ENCODE assay signal across 19 cellular contexts in the genomic region with DNA sequence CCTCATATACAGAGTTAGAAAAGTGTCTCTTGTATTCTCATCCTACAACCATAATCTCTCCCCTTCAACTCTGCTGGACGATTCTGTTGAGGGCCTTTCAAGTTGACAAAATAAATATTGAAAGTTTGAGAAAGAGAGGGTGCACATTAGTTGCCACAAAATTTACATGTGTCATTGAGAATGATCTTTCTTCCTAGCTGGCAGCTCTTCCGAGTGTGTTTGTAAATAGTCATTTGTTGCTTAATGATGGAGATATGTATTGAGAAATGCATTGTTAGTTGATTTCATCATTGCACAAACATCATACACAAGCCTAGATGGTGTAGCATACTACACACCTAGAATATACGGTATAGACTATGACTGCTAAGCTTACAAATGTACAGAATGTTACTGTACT.
DNase-seq lines count a peak whose midpoint lies in the region; ATAC-seq and FAIRE-seq lines count a peak whose summit lies in the region.
"Had no signal": no experiment of that assay in that cellular context is flagged by ENCODE, and none has a peak within 500 bp of the region (broad histone marks: within the 10 kb centered on the region; RNA-seq: fewer than 3 reads in every experiment).

No MANE protein-coding gene starts in this region.

- no peaks in the 10 kb centered on the region for H3K9me3 ChIP-seq in T-helper 17 cell (ENCODE audit: control insufficient read depth, low read length, poor library complexity, severe bottlenecking)
- H3K9me3 ChIP-seq: sigmoid colon, upper lobe of right lung had no signal

- FAIRE-seq in HTR-8/SVneo (lab: Jason Lieb, UNC): no peak

- peak; percentile 67 for ATAC-seq in HG02623 (IDR thresholded peaks at IDR 0.05; ENCODE audit: unreplicated experiment)
- peak; percentile 68 for ATAC-seq in HG03469 (IDR thresholded peaks at IDR 0.05; ENCODE audit: unreplicated experiment)
- ATAC-seq in T-helper 17 cell: no peak
- ATAC-seq: stimulated activated effector memory CD8-positive, alpha-beta T cell treated with anti-CD3 and anti-CD28 coated beads, Interleukin-12 subunit alpha, Interleukin-12 subunit beta, amount 100 ng/mL, for 72 hours; upper lobe of right lung had no signal

- H3K4me3 Mint-ChIP-seq in T-helper 17 cell: no peak overlapping the region
- H3K4me3 Mint-ChIP-seq: activated naive CD8-positive, alpha-beta T cell treated with anti-CD3 and anti-CD28 coated beads, Interleukin-2, amount 10 ng/mL, durations not matched to agents 7 days and 5 days; CD4-positive, CD25-positive, alpha-beta regulatory T cell; neural progenitor cell; stimulated activated effector memory CD8-positive, alpha-beta T cell treated with anti-CD3 and anti-CD28 coated beads, Interleukin-12 subunit alpha, Interleukin-12 subunit beta, amount 100 ng/mL, for 72 hours had no signal

- H3K27ac Mint-ChIP-seq in T-helper 17 cell: no peak overlapping the region
- H3K27ac Mint-ChIP-seq: activated naive CD8-positive, alpha-beta T cell treated with anti-CD3 and anti-CD28 coated beads, Interleukin-2, amount 10 ng/mL, durations not matched to agents 7 days and 5 days; CD4-positive, CD25-positive, alpha-beta regulatory T cell; neural progenitor cell; stimulated activated effector memory CD8-positive, alpha-beta T cell treated with anti-CD3 and anti-CD28 coated beads, Interleukin-12 subunit alpha, Interleukin-12 subunit beta, amount 100 ng/mL, for 72 hours had no signal

- H3K4me1 Mint-ChIP-seq in T-helper 17 cell: no peaks in the 10 kb centered on the region
- H3K4me1 Mint-ChIP-seq: activated naive CD8-positive, alpha-beta T cell treated with anti-CD3 and anti-CD28 coated beads, Interleukin-2, amount 10 ng/mL, durations not matched to agents 7 days and 5 days; CD4-positive, CD25-positive, alpha-beta regulatory T cell; neural progenitor cell; stimulated activated effector memory CD8-positive, alpha-beta T cell treated with anti-CD3 and anti-CD28 coated beads, Interleukin-12 subunit alpha, Interleukin-12 subunit beta, amount 100 ng/mL, for 72 hours had no signal

- DNase-seq in SIG-M5 treated with dmso at 0.1 percent for 504 hours (lab: John Stamatoyannopoulos, UW; ENCODE audit: unreplicated experiment) (peak; percentile 5), SIG-M5 (lab: John Stamatoyannopoulos, UW) (no peak), HTR-8/SVneo (ENCODE audit: insufficient read length, low spot score) (no peak), T-helper 17 cell (no peak), NCI-H1048 (lab: John Stamatoyannopoulos, UW) (no peak)
- no peak for DNase-seq in stimulated activated CD4-positive, alpha-beta T cell treated with anti-CD3 and anti-CD28 coated beads, Interleukin-2, amount 100 ng/mL, for 48 hours
- DNase-seq: activated CD4-positive, alpha-beta T cell treated with anti-CD3 and anti-CD28 coated beads for 1 hour; activated naive CD8-positive, alpha-beta T cell treated with anti-CD3 and anti-CD28 coated beads, Interleukin-2, amount 10 ng/mL, durations not matched to agents 7 days and 5 days; CD4-positive, CD25-positive, alpha-beta regulatory T cell; DMS79 treated with DMSO at 0.1 percent for 48 hours; effector memory CD4-positive, alpha-beta T cell; NCI-H2029; NCI-H524; sigmoid colon; upper lobe of right lung had no signal

- no peaks in the 10 kb centered on the region for H3K36me3 Mint-ChIP-seq in T-helper 17 cell (ENCODE audit: low read depth)
- H3K36me3 Mint-ChIP-seq: activated naive CD8-positive, alpha-beta T cell treated with anti-CD3 and anti-CD28 coated beads, Interleukin-2, amount 10 ng/mL, durations not matched to agents 7 days and 5 days; CD4-positive, CD25-positive, alpha-beta regulatory T cell; neural progenitor cell; stimulated activated effector memory CD8-positive, alpha-beta T cell treated with anti-CD3 and anti-CD28 coated beads, Interleukin-12 subunit alpha, Interleukin-12 subunit beta, amount 100 ng/mL, for 72 hours had no signal

- H3K27me3 Mint-ChIP-seq in T-helper 17 cell: no peaks in the 10 kb centered on the region
- H3K27me3 Mint-ChIP-seq: activated naive CD8-positive, alpha-beta T cell treated with anti-CD3 and anti-CD28 coated beads, Interleukin-2, amount 10 ng/mL, durations not matched to agents 7 days and 5 days; CD4-positive, CD25-positive, alpha-beta regulatory T cell had no signal
